1 cellular context compared by ENCODE assay signal in genomic region chr9:137217276-137218211, GRCh38.
A peak's percentile ranks its signal among the peaks of the same experiment; 100 is the strongest.
TF ChIP-seq lines count a peak whose summit lies in the region.

No MANE protein-coding gene starts in this region.

TF ChIP-seq in K562, 482 proteins besides CTCF, POLR2A, EP300 and RAD21 (continued from another document and continues in another):
- TF ChIP-seq, protein P1, sequence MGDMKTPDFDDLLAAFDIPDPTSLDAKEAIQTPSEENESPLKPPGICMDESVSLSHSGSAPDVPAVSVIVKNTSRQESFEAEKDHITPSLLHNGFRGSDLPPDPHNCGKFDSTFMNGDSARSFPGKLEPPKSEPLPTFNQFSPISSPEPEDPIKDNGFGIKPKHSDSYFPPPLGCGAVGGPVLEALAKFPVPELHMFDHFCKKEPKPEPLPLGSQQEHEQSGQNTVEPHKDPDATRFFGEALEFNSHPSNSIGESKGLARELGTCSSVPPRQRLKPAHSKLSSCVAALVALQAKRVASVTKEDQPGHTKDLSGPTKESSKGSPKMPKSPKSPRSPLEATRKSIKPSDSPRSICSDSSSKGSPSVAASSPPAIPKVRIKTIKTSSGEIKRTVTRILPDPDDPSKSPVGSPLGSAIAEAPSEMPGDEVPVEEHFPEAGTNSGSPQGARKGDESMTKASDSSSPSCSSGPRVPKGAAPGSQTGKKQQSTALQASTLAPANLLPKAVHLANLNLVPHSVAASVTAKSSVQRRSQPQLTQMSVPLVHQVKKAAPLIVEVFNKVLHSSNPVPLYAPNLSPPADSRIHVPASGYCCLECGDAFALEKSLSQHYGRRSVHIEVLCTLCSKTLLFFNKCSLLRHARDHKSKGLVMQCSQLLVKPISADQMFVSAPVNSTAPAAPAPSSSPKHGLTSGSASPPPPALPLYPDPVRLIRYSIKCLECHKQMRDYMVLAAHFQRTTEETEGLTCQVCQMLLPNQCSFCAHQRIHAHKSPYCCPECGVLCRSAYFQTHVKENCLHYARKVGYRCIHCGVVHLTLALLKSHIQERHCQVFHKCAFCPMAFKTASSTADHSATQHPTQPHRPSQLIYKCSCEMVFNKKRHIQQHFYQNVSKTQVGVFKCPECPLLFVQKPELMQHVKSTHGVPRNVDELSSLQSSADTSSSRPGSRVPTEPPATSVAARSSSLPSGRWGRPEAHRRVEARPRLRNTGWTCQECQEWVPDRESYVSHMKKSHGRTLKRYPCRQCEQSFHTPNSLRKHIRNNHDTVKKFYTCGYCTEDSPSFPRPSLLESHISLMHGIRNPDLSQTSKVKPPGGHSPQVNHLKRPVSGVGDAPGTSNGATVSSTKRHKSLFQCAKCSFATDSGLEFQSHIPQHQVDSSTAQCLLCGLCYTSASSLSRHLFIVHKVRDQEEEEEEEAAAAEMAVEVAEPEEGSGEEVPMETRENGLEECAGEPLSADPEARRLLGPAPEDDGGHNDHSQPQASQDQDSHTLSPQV (IDR thresholded peaks at IDR 0.05): peak; percentile 82
- TF ChIP-seq, protein P2, sequence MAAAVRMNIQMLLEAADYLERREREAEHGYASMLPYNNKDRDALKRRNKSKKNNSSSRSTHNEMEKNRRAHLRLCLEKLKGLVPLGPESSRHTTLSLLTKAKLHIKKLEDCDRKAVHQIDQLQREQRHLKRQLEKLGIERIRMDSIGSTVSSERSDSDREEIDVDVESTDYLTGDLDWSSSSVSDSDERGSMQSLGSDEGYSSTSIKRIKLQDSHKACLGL (CRISPR knock-in tag; IDR thresholded peaks at IDR 0.05; ENCODE audit: borderline replicate concordance, poor library complexity, severe bottlenecking): no peak
- TF ChIP-seq, protein P3, sequence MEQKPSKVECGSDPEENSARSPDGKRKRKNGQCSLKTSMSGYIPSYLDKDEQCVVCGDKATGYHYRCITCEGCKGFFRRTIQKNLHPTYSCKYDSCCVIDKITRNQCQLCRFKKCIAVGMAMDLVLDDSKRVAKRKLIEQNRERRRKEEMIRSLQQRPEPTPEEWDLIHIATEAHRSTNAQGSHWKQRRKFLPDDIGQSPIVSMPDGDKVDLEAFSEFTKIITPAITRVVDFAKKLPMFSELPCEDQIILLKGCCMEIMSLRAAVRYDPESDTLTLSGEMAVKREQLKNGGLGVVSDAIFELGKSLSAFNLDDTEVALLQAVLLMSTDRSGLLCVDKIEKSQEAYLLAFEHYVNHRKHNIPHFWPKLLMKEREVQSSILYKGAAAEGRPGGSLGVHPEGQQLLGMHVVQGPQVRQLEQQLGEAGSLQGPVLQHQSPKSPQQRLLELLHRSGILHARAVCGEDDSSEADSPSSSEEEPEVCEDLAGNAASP (IDR thresholded peaks at IDR 0.05): no peak
- TF ChIP-seq TCF7L2 (IDR thresholded peaks at IDR 0.05; ENCODE audit: low read depth, low read length) (no peak), RB1 (IDR thresholded peaks at IDR 0.05; ENCODE audit: low read depth) (0 out of 2 replicates have a peak, but pooled peaks have one; percentile 21), EP400 (IDR thresholded peaks at IDR 0.05) (peak; percentile 19; the same call in 1 of the 2 replicates), MAFK (IDR thresholded peaks at IDR 0.05; ENCODE audit: low read length) (no peak), ZFP30 (CRISPR knock-in tag; IDR thresholded peaks at IDR 0.05; ENCODE audit: borderline replicate concordance) (no peak), SREBF2 (CRISPR knock-in tag; IDR thresholded peaks at IDR 0.05) (no peak), ZNF324 (CRISPR knock-in tag; IDR thresholded peaks at IDR 0.05) (no peak), ZNF764 (CRISPR knock-in tag; IDR thresholded peaks at IDR 0.05; ENCODE audit: low read depth) (no peak), IRF9 (tag; IDR thresholded peaks at IDR 0.05) (no peak), SIX5 (IDR thresholded peaks at IDR 0.05; ENCODE audit: borderline replicate concordance in 1 of 2, insufficient read depth in 1 of 2, low read depth in 1 of 2, low read length in 2 of 2) (no peak), MYC (IDR thresholded peaks at IDR 0.05; ENCODE audit: low read depth, low read length) (peak; percentile 37; the same call in 1 of the 2 replicates), MYC (CRISPR knock-in tag; IDR thresholded peaks at IDR 0.05; ENCODE audit: borderline replicate concordance, low read depth) (no peak), TEAD2 (tag; IDR thresholded peaks at IDR 0.05) (no peak), ETV5 (CRISPR knock-in tag; IDR thresholded peaks at IDR 0.05; ENCODE audit: low read depth) (peak; percentile 57; the same call in 1 of the 2 replicates), DACH1 (IDR thresholded peaks at IDR 0.05; ENCODE audit: partially characterized antibody) (no peak), PHB (CRISPR knock-in tag; IDR thresholded peaks at IDR 0.05) (no peak), PATZ1 (CRISPR knock-in tag; IDR thresholded peaks at IDR 0.05; ENCODE audit: borderline replicate concordance) (no peak), CC2D1A (IDR thresholded peaks at IDR 0.05) (no peak), EZH2 (IDR thresholded peaks at IDR 0.05; ENCODE audit: borderline replicate concordance, low read depth, low read length) (no peak), RBFOX2 (IDR thresholded peaks at IDR 0.05; ENCODE audit: low read depth, low read length) (peak; percentile 74), PTTG1 (tag; IDR thresholded peaks at IDR 0.05; ENCODE audit: low read depth) (no peak), ZNF75A (CRISPR knock-in tag; IDR thresholded peaks at IDR 0.05) (no peak), TAF1 (IDR thresholded peaks at IDR 0.05; ENCODE audit: control insufficient read depth, extremely low read depth, insufficient read depth, low read length, severe bottlenecking) (peak; percentile 28), CTBP1 (IDR thresholded peaks at IDR 0.05; ENCODE audit: borderline replicate concordance) (peak; percentile 58; the same call in 1 of the 2 replicates), E2F3 (CRISPR knock-in tag; IDR thresholded peaks at IDR 0.05) (no peak; the same call in 1 of the 2 replicates), MAX (CRISPR knock-in tag; IDR thresholded peaks at IDR 0.05) (0 out of 2 replicates have a peak, but pooled peaks have one; percentile 31)
- TF ChIP-seq, protein P4, sequence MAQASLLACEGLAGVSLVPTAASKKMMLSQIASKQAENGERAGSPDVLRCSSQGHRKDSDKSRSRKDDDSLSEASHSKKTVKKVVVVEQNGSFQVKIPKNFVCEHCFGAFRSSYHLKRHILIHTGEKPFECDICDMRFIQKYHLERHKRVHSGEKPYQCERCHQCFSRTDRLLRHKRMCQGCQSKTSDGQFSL (CRISPR knock-in tag; IDR thresholded peaks at IDR 0.05): no peak
- TF ChIP-seq, protein P4 (tag; IDR thresholded peaks at IDR 0.05): no peak
- TF ChIP-seq, protein P5, sequence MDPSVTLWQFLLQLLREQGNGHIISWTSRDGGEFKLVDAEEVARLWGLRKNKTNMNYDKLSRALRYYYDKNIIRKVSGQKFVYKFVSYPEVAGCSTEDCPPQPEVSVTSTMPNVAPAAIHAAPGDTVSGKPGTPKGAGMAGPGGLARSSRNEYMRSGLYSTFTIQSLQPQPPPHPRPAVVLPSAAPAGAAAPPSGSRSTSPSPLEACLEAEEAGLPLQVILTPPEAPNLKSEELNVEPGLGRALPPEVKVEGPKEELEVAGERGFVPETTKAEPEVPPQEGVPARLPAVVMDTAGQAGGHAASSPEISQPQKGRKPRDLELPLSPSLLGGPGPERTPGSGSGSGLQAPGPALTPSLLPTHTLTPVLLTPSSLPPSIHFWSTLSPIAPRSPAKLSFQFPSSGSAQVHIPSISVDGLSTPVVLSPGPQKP (CRISPR knock-in tag; IDR thresholded peaks at IDR 0.05): no peak
- TF ChIP-seq, protein P6, sequence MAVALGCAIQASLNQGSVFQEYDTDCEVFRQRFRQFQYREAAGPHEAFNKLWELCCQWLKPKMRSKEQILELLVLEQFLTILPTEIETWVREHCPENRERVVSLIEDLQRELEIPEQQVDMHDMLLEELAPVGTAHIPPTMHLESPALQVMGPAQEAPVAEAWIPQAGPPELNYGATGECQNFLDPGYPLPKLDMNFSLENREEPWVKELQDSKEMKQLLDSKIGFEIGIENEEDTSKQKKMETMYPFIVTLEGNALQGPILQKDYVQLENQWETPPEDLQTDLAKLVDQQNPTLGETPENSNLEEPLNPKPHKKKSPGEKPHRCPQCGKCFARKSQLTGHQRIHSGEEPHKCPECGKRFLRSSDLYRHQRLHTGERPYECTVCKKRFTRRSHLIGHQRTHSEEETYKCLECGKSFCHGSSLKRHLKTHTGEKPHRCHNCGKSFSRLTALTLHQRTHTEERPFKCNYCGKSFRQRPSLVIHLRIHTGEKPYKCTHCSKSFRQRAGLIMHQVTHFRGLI (CRISPR knock-in tag; IDR thresholded peaks at IDR 0.05): no peak
- TF ChIP-seq, protein P7, sequence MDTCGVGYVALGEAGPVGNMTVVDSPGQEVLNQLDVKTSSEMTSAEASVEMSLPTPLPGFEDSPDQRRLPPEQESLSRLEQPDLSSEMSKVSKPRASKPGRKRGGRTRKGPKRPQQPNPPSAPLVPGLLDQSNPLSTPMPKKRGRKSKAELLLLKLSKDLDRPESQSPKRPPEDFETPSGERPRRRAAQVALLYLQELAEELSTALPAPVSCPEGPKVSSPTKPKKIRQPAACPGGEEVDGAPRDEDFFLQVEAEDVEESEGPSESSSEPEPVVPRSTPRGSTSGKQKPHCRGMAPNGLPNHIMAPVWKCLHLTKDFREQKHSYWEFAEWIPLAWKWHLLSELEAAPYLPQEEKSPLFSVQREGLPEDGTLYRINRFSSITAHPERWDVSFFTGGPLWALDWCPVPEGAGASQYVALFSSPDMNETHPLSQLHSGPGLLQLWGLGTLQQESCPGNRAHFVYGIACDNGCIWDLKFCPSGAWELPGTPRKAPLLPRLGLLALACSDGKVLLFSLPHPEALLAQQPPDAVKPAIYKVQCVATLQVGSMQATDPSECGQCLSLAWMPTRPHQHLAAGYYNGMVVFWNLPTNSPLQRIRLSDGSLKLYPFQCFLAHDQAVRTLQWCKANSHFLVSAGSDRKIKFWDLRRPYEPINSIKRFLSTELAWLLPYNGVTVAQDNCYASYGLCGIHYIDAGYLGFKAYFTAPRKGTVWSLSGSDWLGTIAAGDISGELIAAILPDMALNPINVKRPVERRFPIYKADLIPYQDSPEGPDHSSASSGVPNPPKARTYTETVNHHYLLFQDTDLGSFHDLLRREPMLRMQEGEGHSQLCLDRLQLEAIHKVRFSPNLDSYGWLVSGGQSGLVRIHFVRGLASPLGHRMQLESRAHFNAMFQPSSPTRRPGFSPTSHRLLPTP (IDR thresholded peaks at IDR 0.05; ENCODE audit: borderline replicate concordance, extremely low read depth, insufficient read length): no peak
- TF ChIP-seq, protein P8, sequence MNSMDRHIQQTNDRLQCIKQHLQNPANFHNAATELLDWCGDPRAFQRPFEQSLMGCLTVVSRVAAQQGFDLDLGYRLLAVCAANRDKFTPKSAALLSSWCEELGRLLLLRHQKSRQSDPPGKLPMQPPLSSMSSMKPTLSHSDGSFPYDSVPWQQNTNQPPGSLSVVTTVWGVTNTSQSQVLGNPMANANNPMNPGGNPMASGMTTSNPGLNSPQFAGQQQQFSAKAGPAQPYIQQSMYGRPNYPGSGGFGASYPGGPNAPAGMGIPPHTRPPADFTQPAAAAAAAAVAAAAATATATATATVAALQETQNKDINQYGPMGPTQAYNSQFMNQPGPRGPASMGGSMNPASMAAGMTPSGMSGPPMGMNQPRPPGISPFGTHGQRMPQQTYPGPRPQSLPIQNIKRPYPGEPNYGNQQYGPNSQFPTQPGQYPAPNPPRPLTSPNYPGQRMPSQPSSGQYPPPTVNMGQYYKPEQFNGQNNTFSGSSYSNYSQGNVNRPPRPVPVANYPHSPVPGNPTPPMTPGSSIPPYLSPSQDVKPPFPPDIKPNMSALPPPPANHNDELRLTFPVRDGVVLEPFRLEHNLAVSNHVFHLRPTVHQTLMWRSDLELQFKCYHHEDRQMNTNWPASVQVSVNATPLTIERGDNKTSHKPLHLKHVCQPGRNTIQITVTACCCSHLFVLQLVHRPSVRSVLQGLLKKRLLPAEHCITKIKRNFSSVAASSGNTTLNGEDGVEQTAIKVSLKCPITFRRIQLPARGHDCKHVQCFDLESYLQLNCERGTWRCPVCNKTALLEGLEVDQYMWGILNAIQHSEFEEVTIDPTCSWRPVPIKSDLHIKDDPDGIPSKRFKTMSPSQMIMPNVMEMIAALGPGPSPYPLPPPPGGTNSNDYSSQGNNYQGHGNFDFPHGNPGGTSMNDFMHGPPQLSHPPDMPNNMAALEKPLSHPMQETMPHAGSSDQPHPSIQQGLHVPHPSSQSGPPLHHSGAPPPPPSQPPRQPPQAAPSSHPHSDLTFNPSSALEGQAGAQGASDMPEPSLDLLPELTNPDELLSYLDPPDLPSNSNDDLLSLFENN (IDR thresholded peaks at IDR 0.05; ENCODE audit: low read depth in 2 of 2, low read length in 2 of 2): 0 out of 4 replicates have a peak, but pooled peaks of 1 of the 2 experiments have one; percentile 9
- TF ChIP-seq, protein P9, sequence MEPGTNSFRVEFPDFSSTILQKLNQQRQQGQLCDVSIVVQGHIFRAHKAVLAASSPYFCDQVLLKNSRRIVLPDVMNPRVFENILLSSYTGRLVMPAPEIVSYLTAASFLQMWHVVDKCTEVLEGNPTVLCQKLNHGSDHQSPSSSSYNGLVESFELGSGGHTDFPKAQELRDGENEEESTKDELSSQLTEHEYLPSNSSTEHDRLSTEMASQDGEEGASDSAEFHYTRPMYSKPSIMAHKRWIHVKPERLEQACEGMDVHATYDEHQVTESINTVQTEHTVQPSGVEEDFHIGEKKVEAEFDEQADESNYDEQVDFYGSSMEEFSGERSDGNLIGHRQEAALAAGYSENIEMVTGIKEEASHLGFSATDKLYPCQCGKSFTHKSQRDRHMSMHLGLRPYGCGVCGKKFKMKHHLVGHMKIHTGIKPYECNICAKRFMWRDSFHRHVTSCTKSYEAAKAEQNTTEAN (CRISPR knock-in tag; IDR thresholded peaks at IDR 0.05): no peak
